25 cellular contexts compared by ENCODE assay signal in the genomic region with DNA sequence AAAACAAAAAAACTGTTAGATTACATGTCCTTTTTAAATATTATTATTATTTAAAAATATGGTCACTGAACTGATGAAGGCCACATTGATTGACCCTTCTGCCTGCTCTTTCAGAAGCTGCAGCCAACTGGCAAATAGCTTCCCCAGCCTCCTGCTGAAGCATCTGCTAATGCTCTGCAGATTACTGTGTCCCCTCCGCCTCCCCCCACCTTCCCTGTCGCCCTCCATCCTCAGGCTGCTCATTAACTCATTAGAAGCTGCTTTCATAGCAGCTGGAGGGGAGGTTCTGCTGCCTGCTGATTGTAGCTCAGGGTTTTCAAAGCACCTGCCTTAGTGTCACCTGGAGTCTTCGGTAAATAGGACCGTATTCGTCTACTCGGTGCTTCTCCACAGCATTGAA. TPM values are rescaled to one million over a fixed set of nuclear protein-coding genes. Genes with fewer than 3 reads are reported as not detected.
DNase-seq lines count a peak whose midpoint lies in the region; TF ChIP-seq lines count a peak whose summit lies in the region.
"Had no signal": no experiment of that assay in that cellular context is flagged by ENCODE, and none has a peak within 500 bp of the region (broad histone marks: within the 10 kb centered on the region; RNA-seq: fewer than 3 reads in every experiment).

No MANE protein-coding gene starts in this region.

- no peak overlapping the region for H3K27ac Mint-ChIP-seq in chondrocyte (ENCODE audit: unreplicated experiment)
- H3K27ac Mint-ChIP-seq: activated B cell treated with CpG ODN at 0.5 μM for 24 hours; activated CD4-positive, alpha-beta memory T cell treated with anti-CD3 and anti-CD28 coated beads for 36 hours; activated naive CD8-positive, alpha-beta T cell treated with anti-CD3 and anti-CD28 coated beads, Interleukin-2, amount 50 U/mL, for 24 hours; CD8-positive, alpha-beta T cell; stimulated activated effector memory CD8-positive, alpha-beta T cell treated with anti-CD3 and anti-CD28 coated beads, Interleukin-12 subunit alpha, Interleukin-12 subunit beta, amount 100 ng/mL, for 72 hours had no signal

- H3K4me1 ChIP-seq in A673 (ENCODE audit: insufficient read depth, low read length, poor library complexity, severe bottlenecking): no peaks in the 10 kb centered on the region
- H3K4me1 ChIP-seq: vagina had no signal

- peaks cover 14% of the 10 kb centered on the region for H3K27me3 Mint-ChIP-seq in chondrocyte (ENCODE audit: low read depth)

- no peaks in the 10 kb centered on the region for H3K9me3 ChIP-seq in A673 (ENCODE audit: low read depth, low read length, poor library complexity, severe bottlenecking)
- H3K9me3 ChIP-seq: psoas muscle, thoracic aorta, vagina had no signal

- peaks cover 3% of the 10 kb centered on the region for H3K9me3 Mint-ChIP-seq in chondrocyte (ENCODE audit: low read depth)
- H3K9me3 Mint-ChIP-seq: activated B cell treated with CpG ODN at 0.5 μM for 24 hours; activated CD4-positive, alpha-beta memory T cell treated with anti-CD3 and anti-CD28 coated beads for 36 hours; activated naive CD8-positive, alpha-beta T cell treated with anti-CD3 and anti-CD28 coated beads, Interleukin-2, amount 50 U/mL, for 24 hours; CD8-positive, alpha-beta T cell; stimulated activated effector memory CD8-positive, alpha-beta T cell treated with anti-CD3 and anti-CD28 coated beads, Interleukin-12 subunit alpha, Interleukin-12 subunit beta, amount 100 ng/mL, for 72 hours had no signal

- CTCF ChIA-PET in A673 (lab: Charles Lee): no interaction called here

- POLR2A ChIA-PET in A673 (lab: Charles Lee; ENCODE audit: low non-redundant PET): no interaction called here

- H3K4me3 Mint-ChIP-seq in chondrocyte (ENCODE audit: unreplicated experiment): no peak overlapping the region
- H3K4me3 Mint-ChIP-seq: activated B cell treated with CpG ODN at 0.5 μM for 24 hours; activated CD4-positive, alpha-beta memory T cell treated with anti-CD3 and anti-CD28 coated beads for 36 hours; activated naive CD8-positive, alpha-beta T cell treated with anti-CD3 and anti-CD28 coated beads, Interleukin-2, amount 50 U/mL, for 24 hours; CD8-positive, alpha-beta T cell; stimulated activated effector memory CD8-positive, alpha-beta T cell treated with anti-CD3 and anti-CD28 coated beads, Interleukin-12 subunit alpha, Interleukin-12 subunit beta, amount 100 ng/mL, for 72 hours had no signal

- TF ChIP-seq CTCF in A673 (conservative IDR thresholded peaks at IDR 0.05; ENCODE audit: low read depth, low read length) (no peak), chondrocyte (IDR thresholded peaks at IDR 0.05) (no peak)

- no peak overlapping the region for H3K27ac ChIP-seq in A673 (ENCODE audit: low read depth, low read length, poor library complexity, severe bottlenecking)
- H3K27ac ChIP-seq: thoracic aorta, vagina had no signal

- no peaks in the 10 kb centered on the region for H3K36me3 ChIP-seq in A673 (ENCODE audit: insufficient read depth, low read length, poor library complexity, severe bottlenecking)
- H3K36me3 ChIP-seq: thoracic aorta, vagina had no signal

- H3K4me3 ChIP-seq in A673 (ENCODE audit: low read depth, low read length, poor library complexity, severe bottlenecking): no peak overlapping the region
- H3K4me3 ChIP-seq: GM12878, lung, psoas muscle, thoracic aorta, vagina had no signal

- peak; percentile 79 for DNase-seq in NCI-H1436 (lab: John Stamatoyannopoulos, UW)
- DNase-seq in NCI-H2171 (lab: John Stamatoyannopoulos, UW): peak; percentile 85
- DNase-seq in NCI-H82 (lab: John Stamatoyannopoulos, UW): peak; percentile 97
- peak; percentile 75 for DNase-seq in retina
- DNase-seq in A673 (ENCODE audit: low spot score): no peak
- no peak for DNase-seq in glomerular visceral epithelial cell (ENCODE audit: extremely low spot score)
- DNase-seq in chondrocyte (ENCODE audit: low spot score): no peak
- DNase-seq: activated B cell treated with CpG ODN at 0.5 μM for 24 hours; activated CD4-positive, alpha-beta memory T cell treated with anti-CD3 and anti-CD28 coated beads for 36 hours; activated effector memory CD4-positive, alpha-beta T cell treated with Interleukin-2 at 50 U/mL for 16 hours; activated naive CD8-positive, alpha-beta T cell treated with anti-CD3 and anti-CD28 coated beads, Interleukin-2, amount 50 U/mL, for 24 hours; CD8-positive, alpha-beta T cell; cerebellar nuclear complex; DMS79 treated with DMSO at 0.1 percent for 48 hours; effector CD4-positive, alpha-beta T cell; kidney; NCI-H2029 treated with DMSO at 0.1 percent for 48 hours; psoas muscle; stimulated activated CD4-positive, alpha-beta T cell treated with anti-CD3 and anti-CD28 coated beads, Interleukin-1b, Interleukin-23, amount 100 ng/mL, for 48 hours; T1000 had no signal

- no peaks in the 10 kb centered on the region for H3K36me3 Mint-ChIP-seq in chondrocyte (ENCODE audit: low read depth)
- H3K36me3 Mint-ChIP-seq: activated CD4-positive, alpha-beta memory T cell treated with anti-CD3 and anti-CD28 coated beads for 36 hours; CD8-positive, alpha-beta T cell; stimulated activated effector memory CD8-positive, alpha-beta T cell treated with anti-CD3 and anti-CD28 coated beads, Interleukin-12 subunit alpha, Interleukin-12 subunit beta, amount 100 ng/mL, for 72 hours had no signal

- BruUV-seq in A673 (replicated peaks; lab: Mats Ljungman, UMichigan): no TSS peak

- peaks cover 3% of the 10 kb centered on the region for H3K4me1 Mint-ChIP-seq in chondrocyte (ENCODE audit: low read depth)
- H3K4me1 Mint-ChIP-seq: activated B cell treated with CpG ODN at 0.5 μM for 24 hours; stimulated activated effector memory CD8-positive, alpha-beta T cell treated with anti-CD3 and anti-CD28 coated beads, Interleukin-12 subunit alpha, Interleukin-12 subunit beta, amount 100 ng/mL, for 72 hours had no signal

- H3K27me3 ChIP-seq in A673 (replicated peaks; ENCODE audit: insufficient read depth, low read depth, low read length, poor library complexity): no peaks in the 10 kb centered on the region
- H3K27me3 ChIP-seq: vagina had no signal

- intact Hi-C loops in A673 (cut with micrococcal nuclease; ENCODE audit: unreplicated experiment): no loop called here

RNA-seq across cellular contexts. Expression of a gene that starts 24.8 kb away (rescaled TPM):
- total RNA-seq in A673 (2021) (105 and 106 TPM in 2 replicates), chondrocyte (107 to 164 TPM (median 108 TPM) in 3 replicates)

Comparison
In these comparisons a context has a peak if more than half of its experiments do, and no peak if none do; other contexts are left out.
1. DNase-seq: peak in NCI-H1436 (single experiment), NCI-H2171 (single experiment), NCI-H82 (single experiment) and retina (single experiment); none in A673 (single experiment), glomerular visceral epithelial cell (single experiment) and chondrocyte (single experiment).